In the genomic region with DNA sequence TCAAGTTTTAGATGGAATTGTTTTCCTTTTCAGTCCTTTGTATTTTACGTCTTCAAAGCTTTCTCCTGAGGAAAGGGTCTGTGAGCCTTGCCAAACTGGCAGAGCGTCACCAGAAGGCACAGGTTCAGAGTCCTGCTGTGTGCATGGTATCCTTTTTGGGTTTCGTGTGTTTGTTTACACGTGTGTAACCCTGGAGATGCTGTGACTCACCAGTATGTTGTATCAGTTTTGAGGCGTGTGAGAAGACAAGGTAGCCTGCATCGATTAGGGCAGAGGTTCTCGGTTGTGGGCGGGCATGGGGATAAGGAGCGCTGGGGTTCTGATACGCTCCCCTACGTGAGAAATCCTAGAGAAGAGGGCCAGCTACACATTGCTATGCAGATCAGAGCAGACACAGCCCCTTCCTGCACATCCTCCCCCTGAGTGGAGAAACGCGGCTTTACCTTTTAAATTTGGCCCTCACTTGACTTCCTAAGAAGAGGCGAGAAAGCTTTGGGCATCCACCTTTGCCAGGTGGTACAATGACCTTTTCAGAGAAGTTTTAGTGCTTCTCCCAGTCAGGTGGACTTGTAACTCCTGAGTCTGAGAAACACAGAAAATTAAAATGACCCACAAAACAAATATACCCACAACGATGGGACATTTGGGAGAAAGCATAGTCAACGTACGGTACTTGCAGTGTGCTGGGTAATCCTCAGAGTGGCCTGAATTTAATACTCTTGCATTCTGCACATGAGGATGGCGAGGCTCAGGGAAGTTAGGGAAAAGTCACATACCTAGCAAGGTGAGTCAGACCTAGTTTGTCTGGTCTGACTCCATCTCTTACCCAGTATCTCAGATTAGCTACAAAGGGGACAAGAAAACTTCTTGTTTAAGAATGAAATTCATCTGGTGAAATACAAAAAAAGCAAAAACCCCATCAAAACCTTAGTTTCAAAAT, we compare ENCODE assay signal across 10 cellular contexts. TPM values are rescaled to one million over a fixed set of nuclear protein-coding genes. Genes with fewer than 3 reads are reported as not detected.
DNase-seq lines count a peak whose midpoint lies in the region; ATAC-seq and TF ChIP-seq lines count a peak whose summit lies in the region.
"Had no signal": no experiment of that assay in that cellular context is flagged by ENCODE, and none has a peak within 500 bp of the region (broad histone marks: within the 10 kb centered on the region; RNA-seq: fewer than 3 reads in every experiment).

No MANE protein-coding gene starts in this region.

- no peak overlapping the region for H3K4me3 Mint-ChIP-seq in activated T-cell treated with anti-CD3 and anti-CD28 coated beads, Interleukin-2, amount 50 U/mL, for 72 hours
- no peak overlapping the region for H3K4me3 Mint-ChIP-seq in activated CD4-positive, alpha-beta memory T cell treated with anti-CD3 and anti-CD28 coated beads, Interleukin-2, amount 10 ng/mL, durations not matched to agents 7 days and 5 days
- H3K4me3 Mint-ChIP-seq: T-helper 17 cell had no signal

- no peak for TF ChIP-seq CTCF in esophagus squamous epithelium (IDR thresholded peaks at IDR 0.05)

- TF ChIP-seq RAD21 in Ishikawa (IDR thresholded peaks at IDR 0.05; ENCODE audit: low read depth), result no peak

- no peak overlapping the region for H3K27ac Mint-ChIP-seq in activated T-cell treated with anti-CD3 and anti-CD28 coated beads, Interleukin-2, amount 50 U/mL, for 72 hours
- H3K27ac Mint-ChIP-seq in activated CD4-positive, alpha-beta memory T cell treated with anti-CD3 and anti-CD28 coated beads, Interleukin-2, amount 10 ng/mL, durations not matched to agents 7 days and 5 days, result no peak overlapping the region
- H3K27ac Mint-ChIP-seq: T-helper 17 cell had no signal

- peak overlapping the region; percentile 17 to 21 for H3K9ac ChIP-seq in stomach smooth muscle (ENCODE audit: low read length in 2 of 2)

- peak; percentile 42 to 44 for ATAC-seq in activated T-cell treated with anti-CD3 and anti-CD28 coated beads, Interleukin-2, amount 50 U/mL, for 72 hours (replicated peaks in 1 of 2)
- ATAC-seq in GM19324 (IDR thresholded peaks at IDR 0.05; ENCODE audit: low FRiP score, unreplicated experiment), result no peak
- ATAC-seq: T-helper 17 cell had no signal

- peaks cover 9 to 44% (median 12%) of the 10 kb centered on the region in 3 donors for H3K4me1 ChIP-seq in esophagus squamous epithelium
- H3K4me1 ChIP-seq in stomach smooth muscle (ENCODE audit: control insufficient read depth, insufficient read depth, low read length), result peaks cover 11% of the 10 kb centered on the region

- POLR2A ChIA-PET in activated CD4-positive, alpha-beta memory T cell treated with anti-CD3 and anti-CD28 coated beads, Interleukin-2, amount 10 ng/mL, durations not matched to agents 7 days and 5 days (lab: Charles Lee), result no interaction called here

- no peaks in the 10 kb centered on the region for H3K4me1 Mint-ChIP-seq in activated T-cell treated with anti-CD3 and anti-CD28 coated beads, Interleukin-2, amount 50 U/mL, for 72 hours (ENCODE audit: low read depth)
- no peaks in the 10 kb centered on the region for H3K4me1 Mint-ChIP-seq in activated CD4-positive, alpha-beta memory T cell treated with anti-CD3 and anti-CD28 coated beads, Interleukin-2, amount 10 ng/mL, durations not matched to agents 7 days and 5 days

- H3K27me3 Mint-ChIP-seq in activated T-cell treated with anti-CD3 and anti-CD28 coated beads, Interleukin-2, amount 50 U/mL, for 72 hours (ENCODE audit: low read depth), result no peaks in the 10 kb centered on the region
- no peaks in the 10 kb centered on the region for H3K27me3 Mint-ChIP-seq in activated CD4-positive, alpha-beta memory T cell treated with anti-CD3 and anti-CD28 coated beads, Interleukin-2, amount 10 ng/mL, durations not matched to agents 7 days and 5 days
- H3K27me3 Mint-ChIP-seq: T-helper 17 cell had no signal

- peaks cover 2 to 3% of the 10 kb centered on the region in 2 donors for H3K36me3 Mint-ChIP-seq in activated T-cell treated with anti-CD3 and anti-CD28 coated beads, Interleukin-2, amount 50 U/mL, for 72 hours (ENCODE audit: insufficient read depth in 2 of 2)
- peaks cover 19% of the 10 kb centered on the region for H3K36me3 Mint-ChIP-seq in activated CD4-positive, alpha-beta memory T cell treated with anti-CD3 and anti-CD28 coated beads, Interleukin-2, amount 10 ng/mL, durations not matched to agents 7 days and 5 days (ENCODE audit: low read depth)

- WGBS in esophagus squamous epithelium, 2 donors, result 40 to 51% methylated on average over 13 to 18 of the region's 18 CpGs

- H3K4me3 ChIP-seq in esophagus squamous epithelium, result no peak overlapping the region
- H3K4me3 ChIP-seq in stomach smooth muscle (ENCODE audit: low read length in 2 of 2), result peak overlapping the region; percentile 28 to 30

- peak overlapping the region; percentile 44 to 77 (median 62) for H3K27ac ChIP-seq in esophagus squamous epithelium
- H3K27ac ChIP-seq in stomach smooth muscle (ENCODE audit: low read length), result no peak overlapping the region

- no peaks in the 10 kb centered on the region for H3K9me3 Mint-ChIP-seq in activated T-cell treated with anti-CD3 and anti-CD28 coated beads, Interleukin-2, amount 50 U/mL, for 72 hours
- no peaks in the 10 kb centered on the region for H3K9me3 Mint-ChIP-seq in activated CD4-positive, alpha-beta memory T cell treated with anti-CD3 and anti-CD28 coated beads, Interleukin-2, amount 10 ng/mL, durations not matched to agents 7 days and 5 days

- no peak for DNase-seq in activated T-cell treated with anti-CD3 and anti-CD28 coated beads, Interleukin-2, amount 50 U/mL, for 72 hours
- DNase-seq in activated T-cell treated with anti-CD3 and anti-CD28 coated beads, Interleukin-2, amount 50 U/mL, for 1 hour, result no peak
- DNase-seq in esophagus squamous epithelium (lab: John Stamatoyannopoulos, UW), result no peak
- DNase-seq in activated CD4-positive, alpha-beta memory T cell treated with anti-CD3 and anti-CD28 coated beads, Interleukin-2, amount 10 ng/mL, durations not matched to agents 7 days and 5 days, result no peak
- DNase-seq in head of caudate nucleus, result no peak
- DNase-seq: MM.1S, T-helper 17 cell had no signal

- intact Hi-C loops in esophagus squamous epithelium (cut with DNase I), result no loop called here
- intact Hi-C loops in head of caudate nucleus (cut with DNase I), result no loop called here

- H3K9me3 ChIP-seq in esophagus squamous epithelium (no peaks in the 10 kb centered on the region), stomach smooth muscle (ENCODE audit: control insufficient read depth in 2 of 2, low read length in 2 of 2) (no peaks in the 10 kb centered on the region)

- H3K27me3 ChIP-seq in esophagus squamous epithelium (no peaks in the 10 kb centered on the region), stomach smooth muscle (ENCODE audit: control insufficient read depth in 1 of 2, insufficient read depth in 2 of 2, low read length in 2 of 2) (no peaks in the 10 kb centered on the region)

- no peak for TF ChIP-seq EP300 in Ishikawa (IDR thresholded peaks at IDR 0.05; ENCODE audit: borderline replicate concordance)

- TF ChIP-seq POLR2A in esophagus squamous epithelium (IDR thresholded peaks at IDR 0.05), result no peak

- CTCF ChIA-PET in activated CD4-positive, alpha-beta memory T cell treated with anti-CD3 and anti-CD28 coated beads, Interleukin-2, amount 10 ng/mL, durations not matched to agents 7 days and 5 days (lab: Charles Lee), result interaction anchor here (1.3 kb wide), 1 partner anchor 62 kb away, joined by 5 read pairs; no protein-coding TSS in a partner anchor

- H3K36me3 ChIP-seq in esophagus squamous epithelium, result peaks cover 0 to 47% (median 6%) of the 10 kb centered on the region in 3 donors
- H3K36me3 ChIP-seq in stomach smooth muscle (ENCODE audit: control insufficient read depth in 2 of 2, insufficient read depth in 2 of 2, low read length in 2 of 2), result peaks cover 10 to 12% of the 10 kb centered on the region in 2 donors

TF ChIP-seq in Ishikawa, 13 proteins besides CTCF, POLR2A, EP300 and RAD21:
- peak; percentile 65 for TF ChIP-seq TEAD4 (IDR thresholded peaks at IDR 0.05)
- no peak for TF ChIP-seq ZBTB7A (IDR thresholded peaks at IDR 0.05; ENCODE audit: low read depth)

RNA-seq across cellular contexts. Expression of gene TRAK1, which starts 38.1 kb away (rescaled TPM):
- 10 to 100 TPM; 17.8 to 19.6 TPM for total RNA-seq in activated T-cell treated with anti-CD3 and anti-CD28 coated beads, Interleukin-2, amount 50 U/mL, for 72 hours
- 10 to 100 TPM; 31.8 to 40.6 (median 37.7) TPM for total RNA-seq in esophagus squamous epithelium
- 10 to 100 TPM; 23.7 to 25.9 TPM for total RNA-seq in activated CD4-positive, alpha-beta memory T cell treated with anti-CD3 and anti-CD28 coated beads, Interleukin-2, amount 10 ng/mL, durations not matched to agents 7 days and 5 days

Comparison
In these comparisons a context has a peak if more than half of its experiments do, and no peak if none do; other contexts are left out.
1. H3K4me3 ChIP-seq: peak in stomach smooth muscle (2 of 2); none in esophagus squamous epithelium (0 of 4).